ENCODE assay signal across 1 cellular context in genomic region chr1:202835548-202836072, GRCh38.
TF ChIP-seq lines count a peak whose summit lies in the region.

No MANE protein-coding gene starts in this region.

TF ChIP-seq in H1, 55 proteins besides CTCF, POLR2A, EP300 and RAD21:
- TF ChIP-seq SRF (IDR thresholded peaks at IDR 0.05; ENCODE audit: low read depth, low read length) = no peak
- no peak for TF ChIP-seq GTF2F1 (IDR thresholded peaks at IDR 0.05; ENCODE audit: borderline replicate concordance, low read depth, low read length)
- no peak for TF ChIP-seq SAP30 (IDR thresholded peaks at IDR 0.05; ENCODE audit: insufficient read depth, insufficient replicate concordance, low read length)
- no peak for TF ChIP-seq CEBPB (IDR thresholded peaks at IDR 0.05; ENCODE audit: low read depth, low read length)
- no peak for TF ChIP-seq BRCA1 (IDR thresholded peaks at IDR 0.05; ENCODE audit: low read depth, low read length)
- no peak for TF ChIP-seq HDAC6 (IDR thresholded peaks at IDR 0.05; ENCODE audit: low read depth, low read length)
- TF ChIP-seq PHF8 (conservative IDR thresholded peaks at IDR 0.05; ENCODE audit: low read depth, low read length) = no peak
- TF ChIP-seq ATF2 (IDR thresholded peaks at IDR 0.05; ENCODE audit: low read length) = no peak
- TF ChIP-seq POU5F1 (IDR thresholded peaks at IDR 0.05; ENCODE audit: low read depth, low read length) = no peak
- no peak for TF ChIP-seq NANOG (IDR thresholded peaks at IDR 0.05; ENCODE audit: insufficient read depth, low read depth, low read length, poor library complexity, severe bottlenecking)
- no peak for TF ChIP-seq SP2 (IDR thresholded peaks at IDR 0.05; ENCODE audit: low read length)
- no peak for TF ChIP-seq CTBP2 (IDR thresholded peaks at IDR 0.05; ENCODE audit: borderline replicate concordance, insufficient read depth, insufficient read length, low read length)
- TF ChIP-seq TCF12 (IDR thresholded peaks at IDR 0.05; ENCODE audit: low read depth, low read length) = no peak
- no peak for TF ChIP-seq CBX5 (IDR thresholded peaks at IDR 0.05; ENCODE audit: low read depth, low read length)
